In genomic region chr17:65173284-65173793, GRCh38 we compare ENCODE assay signal across 9 cellular contexts. TPM values are rescaled to one million over a fixed set of nuclear protein-coding genes. Genes with fewer than 3 reads are reported as not detected.
DNase-seq lines count a peak whose midpoint lies in the region; ATAC-seq and TF ChIP-seq lines count a peak whose summit lies in the region.
"Had no signal": no experiment of that assay in that cellular context is flagged by ENCODE, and none has a peak within 500 bp of the region (broad histone marks: within the 10 kb centered on the region; RNA-seq: fewer than 3 reads in every experiment).

No MANE protein-coding gene starts in this region.

- H3K9me3 Mint-ChIP-seq in activated naive CD4-positive, alpha-beta T cell treated with anti-CD3 and anti-CD28 coated beads, Interleukin-2, amount 50 U/mL, for 72 hours = peaks cover 9 to 13% of the 10 kb centered on the region in 2 donors

- no peak overlapping the region for H3K27ac ChIP-seq in right lobe of liver
- peak overlapping the region in 4 of 5 donors; percentile 1 to 47 (median 36) for H3K27ac ChIP-seq in stomach
- no peak overlapping the region for H3K27ac ChIP-seq in gastroesophageal sphincter

- TF ChIP-seq EP300 in stomach (IDR thresholded peaks at IDR 0.05) (no peak), gastroesophageal sphincter (IDR thresholded peaks at IDR 0.05) (no peak)

- intact Hi-C loops in right lobe of liver (cut with DNase I) = no loop called here
- intact Hi-C loops in stomach (cut with DNase I; ENCODE audit: low total_unique reads) = no loop called here

- DNase-seq in NCI-H1436 (lab: John Stamatoyannopoulos, UW) = peak; percentile 73
- DNase-seq in NCI-H1436 treated with DMSO at 0.1 percent for 48 hours (lab: John Stamatoyannopoulos, UW) = no peak
- peak; percentile 26 for DNase-seq in SW480 (ENCODE audit: low spot score)
- peak in 1 of 2 donors; percentile 38 for DNase-seq in activated naive CD4-positive, alpha-beta T cell treated with anti-CD3 and anti-CD28 coated beads, Interleukin-2, amount 50 U/mL, for 72 hours (ENCODE audit: low spot score in 2 of 2)
- peak in 1 of 3 donors; percentile 31 for DNase-seq in right lobe of liver
- DNase-seq in stomach = peak; percentile 42
- no peak for DNase-seq in NCI-H187 (lab: John Stamatoyannopoulos, UW)

- H3K9me3 ChIP-seq in right lobe of liver (no peaks in the 10 kb centered on the region), stomach (no peaks in the 10 kb centered on the region), gastroesophageal sphincter (no peaks in the 10 kb centered on the region)

- no peak for TF ChIP-seq POLR2A in right lobe of liver (IDR thresholded peaks at IDR 0.05)
- no peak for TF ChIP-seq POLR2A in stomach (IDR thresholded peaks at IDR 0.05)
- no peak for TF ChIP-seq POLR2A in gastroesophageal sphincter (IDR thresholded peaks at IDR 0.05)

- H3K4me1 ChIP-seq in right lobe of liver (peaks cover 0 to 3% (median 0%) of the 10 kb centered on the region in 4 donors), stomach (peaks cover 0 to 15% (median 7%) of the 10 kb centered on the region in 4 donors), gastroesophageal sphincter (peaks cover 0 to 13% (median 0%) of the 10 kb centered on the region in 3 donors)

- H3K27me3 ChIP-seq in right lobe of liver (no peaks in the 10 kb centered on the region), stomach (no peaks in the 10 kb centered on the region), gastroesophageal sphincter (no peaks in the 10 kb centered on the region)

- H3K4me3 ChIP-seq in right lobe of liver = no peak overlapping the region
- H3K4me3 ChIP-seq in stomach = no peak overlapping the region
- H3K4me3 ChIP-seq in gastroesophageal sphincter = no peak overlapping the region
- H3K4me3 ChIP-seq: skin epidermis had no signal

- H3K36me3 ChIP-seq in right lobe of liver = no peaks in the 10 kb centered on the region
- H3K36me3 ChIP-seq in stomach = peaks cover 0 to 13% (median 3%) of the 10 kb centered on the region in 4 donors
- H3K36me3 ChIP-seq in gastroesophageal sphincter = peaks cover 0 to 19% of the 10 kb centered on the region in 2 donors

- no peak overlapping the region for H3K27ac Mint-ChIP-seq in activated naive CD4-positive, alpha-beta T cell treated with anti-CD3 and anti-CD28 coated beads, Interleukin-2, amount 50 U/mL, for 72 hours

- 33% methylated on average over 8 of the region's 12 CpGs for WGBS in right lobe of liver (ENCODE audit: insufficient coverage, low coverage, low lambda C conversion rate, missing lambda C conversion rate)
- WGBS in stomach, 5 donors = 31 to 48% (median 44%) methylated on average over 11 to 12 of the region's 12 CpGs
- WGBS in gastroesophageal sphincter (ENCODE audit: low coverage in 1 of 2), 2 donors = 42% methylated on average over 7 of the region's 12 CpGs; no CpG with 5 or more reads in 1 of the 2 donors

- peak; percentile 87 to 88 for ATAC-seq in activated naive CD4-positive, alpha-beta T cell treated with anti-CD3 and anti-CD28 coated beads, Interleukin-2, amount 50 U/mL, for 72 hours
- peak; percentile 40 to 56 (median 47) for ATAC-seq in right lobe of liver
- no peak for ATAC-seq in gastroesophageal sphincter

- TF ChIP-seq CTCF in right lobe of liver (IDR thresholded peaks at IDR 0.05) (no peak), stomach (IDR thresholded peaks at IDR 0.05) (no peak), gastroesophageal sphincter (IDR thresholded peaks at IDR 0.05) (no peak)

- no peaks in the 10 kb centered on the region for H3K36me3 Mint-ChIP-seq in activated naive CD4-positive, alpha-beta T cell treated with anti-CD3 and anti-CD28 coated beads, Interleukin-2, amount 50 U/mL, for 72 hours

RNA-seq across cellular contexts. Expression of gene RGS9, which starts 36.2 kb away (rescaled TPM):
- 1 to 10 TPM; 1.1 to 1.7 TPM for total RNA-seq in activated naive CD4-positive, alpha-beta T cell treated with anti-CD3 and anti-CD28 coated beads, Interleukin-2, amount 50 U/mL, for 72 hours
- total RNA-seq in right lobe of liver (10 to 100 TPM in 2 of 6 experiments, 1 to 10 TPM in 4; 1.9 to 12.8 (median 5.7) TPM), stomach (10 to 100 TPM in 3 of 5 donors, 1 to 10 TPM in 2; 1.2 to 16.1 (median 13.4) TPM), gastroesophageal sphincter (10 to 100 TPM; 17.4 to 43.9 (median 40.8) TPM)
- polyA plus RNA-seq in stomach = 1 to 10 TPM; 3.1 to 9.0 (median 4.5) TPM

Comparison
In these comparisons a context has a peak if more than half of its experiments do, and no peak if none do; other contexts are left out.
1. DNase-seq: peak in NCI-H1436 (single experiment), SW480 (single experiment) and stomach (single experiment); none in NCI-H1436 treated with DMSO at 0.1 percent for 48 hours (single experiment) and NCI-H187 (0 of 2).
2. H3K27ac ChIP-seq: peak in stomach (4 of 5); none in right lobe of liver (0 of 3) and gastroesophageal sphincter (0 of 4).